8 cellular contexts compared by ENCODE assay signal in the genomic region with DNA sequence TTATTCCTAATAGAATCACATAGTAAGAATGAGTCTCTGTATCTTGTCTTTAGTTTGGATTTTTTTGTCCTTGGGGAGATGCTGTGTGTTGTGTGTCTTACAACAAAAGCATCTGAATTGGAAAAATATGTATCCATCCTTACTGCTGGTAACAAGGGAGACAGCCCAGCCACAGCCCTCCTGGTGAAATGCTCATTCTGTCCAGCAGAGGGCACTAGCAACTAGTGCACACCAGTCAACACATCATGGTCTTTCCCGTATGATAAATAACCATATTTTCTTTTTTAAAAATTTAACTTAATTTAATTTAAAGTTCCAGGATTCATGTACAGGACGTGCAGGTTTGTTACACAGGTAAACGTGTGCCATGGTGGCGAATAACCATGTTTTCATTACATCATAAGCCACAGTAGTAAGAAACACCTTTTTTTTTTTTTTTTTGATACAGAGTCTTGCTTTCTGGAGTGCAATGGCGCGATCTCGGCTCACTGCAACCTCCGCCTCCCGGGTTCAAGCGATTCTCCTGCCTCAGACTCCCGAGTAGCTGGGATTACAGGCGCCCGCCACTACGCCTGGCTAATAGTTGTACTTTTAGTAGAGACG.
DNase-seq lines count a peak whose midpoint lies in the region; ATAC-seq, FAIRE-seq and TF ChIP-seq lines count a peak whose summit lies in the region.

No MANE protein-coding gene starts in this region.

- no peaks in the 10 kb centered on the region for H3K9me3 ChIP-seq in mucosa of descending colon

- peak; percentile 89 for ATAC-seq in GM19372 (IDR thresholded peaks at IDR 0.05; ENCODE audit: low read depth, unreplicated experiment)
- peak; percentile 94 for ATAC-seq in HG03460 (IDR thresholded peaks at IDR 0.05; ENCODE audit: unreplicated experiment)
- ATAC-seq in mucosa of descending colon: peak; percentile 86

- no peaks in the 10 kb centered on the region for H3K36me3 ChIP-seq in mucosa of descending colon (ENCODE audit: low read depth)

- FAIRE-seq in endometrium (lab: Jason Lieb, UNC): peak; percentile 81

- intact Hi-C loops in mucosa of descending colon (cut with DNase I, micrococcal nuclease): loop anchor here (5.0 to 10.0 kb wide), 3 partner anchors 858 to 1088 kb away; no protein-coding TSS in a partner anchor

- no peak overlapping the region for H3K4me3 ChIP-seq in mucosa of descending colon

- DNase-seq in COLO829 (ENCODE audit: low spot score) (peak; percentile 26), NCI-H82 treated with DMSO at 0.1 percent for 48 hours (lab: John Stamatoyannopoulos, UW; ENCODE audit: unreplicated experiment) (peak; percentile 68), mucosa of descending colon (peak; percentile 46 to 91 (median 73))
- peak; percentile 87 for DNase-seq in activated CD8-positive, alpha-beta memory T cell treated with anti-CD3 and anti-CD28 coated beads for 24 hours
- DNase-seq in stimulated activated CD8-positive, alpha-beta memory T cell treated with anti-CD3 and anti-CD28 coated beads, Interleukin-4, amount 100 ng/mL, for 4 hours (ENCODE audit: low read depth in 2 of 2, low spot score in 1 of 2): peak; percentile 27 to 55

- H3K4me1 ChIP-seq in mucosa of descending colon (ENCODE audit: low read depth): no peaks in the 10 kb centered on the region

- peak; percentile 90 for TF ChIP-seq CTCF in mucosa of descending colon (IDR thresholded peaks at IDR 0.05)

Comparison
In these comparisons a context has a peak if more than half of its experiments do, and no peak if none do; other contexts are left out.
1. DNase-seq: peak in every context shown above with its lines; median percentile 87 in activated CD8-positive, alpha-beta memory T cell treated with anti-CD3 and anti-CD28 coated beads for 24 hours; 73 in mucosa of descending colon; 68 in NCI-H82 treated with DMSO at 0.1 percent for 48 hours; 41 in stimulated activated CD8-positive, alpha-beta memory T cell treated with anti-CD3 and anti-CD28 coated beads, Interleukin-4, amount 100 ng/mL, for 4 hours; 26 in COLO829.